In genomic region chr9:73347720-73348119, GRCh38 we compare ENCODE assay signal across 27 cellular contexts.
"Had no signal": no experiment of that assay in that cellular context is flagged by ENCODE, and none has a peak within 500 bp of the region (broad histone marks: within the 10 kb centered on the region; RNA-seq: fewer than 3 reads in every experiment).

No MANE protein-coding gene starts in this region.

- H3K27ac ChIP-seq: breast epithelium, coronary artery, esophagus muscularis mucosa, foreskin keratinocyte, gastrocnemius medialis, heart left ventricle, WERI-Rb-1 had no signal

- H3K4me1 ChIP-seq: breast epithelium, esophagus muscularis mucosa, foreskin keratinocyte, gastrocnemius medialis, heart left ventricle had no signal

- H3K4me3 ChIP-seq: breast epithelium, coronary artery, dorsolateral prefrontal cortex, esophagus muscularis mucosa, gastrocnemius medialis, heart left ventricle had no signal

- H3K36me3 ChIP-seq: breast epithelium, esophagus muscularis mucosa, gastrocnemius medialis, heart left ventricle, WERI-Rb-1 had no signal

- H3K27me3 ChIP-seq: breast epithelium, esophagus muscularis mucosa, foreskin keratinocyte, gastrocnemius medialis, heart left ventricle had no signal

- DNase-seq: activated B cell treated with CpG ODN at 0.5 μM for 24 hours; activated CD4-positive, alpha-beta memory T cell treated with anti-CD3 and anti-CD28 coated beads for 36 hours; activated CD4-positive, alpha-beta T cell treated with anti-CD3 and anti-CD28 coated beads for 36 hours; activated CD4-positive, alpha-beta T cell treated with anti-CD3 and anti-CD28 coated beads, Interleukin-2, amount 10 ng/mL, durations not matched to agents 24 days and 14 days; activated CD8-positive, alpha-beta memory T cell treated with anti-CD3 and anti-CD28 coated beads, Interleukin-2, amount 10 ng/mL, durations not matched to agents 7 days and 5 days; activated CD8-positive, alpha-beta memory T cell treated with anti-CD3 and anti-CD28 coated beads, Interleukin-2, amount 50 U/mL, for 4 hours; activated CD8-positive, alpha-beta T cell treated with anti-CD3 and anti-CD28 coated beads, Interleukin-2, amount 10 ng/mL, durations not matched to agents 7 days and 5 days; activated effector memory CD4-positive, alpha-beta T cell treated with anti-CD3 and anti-CD28 coated beads, Interleukin-2, amount 50 U/mL, for 16 hours; activated naive CD4-positive, alpha-beta T cell treated with anti-CD3 and anti-CD28 coated beads, Interleukin-2, amount 10 ng/mL, durations not matched to agents 7 days and 5 days; activated T-cell treated with anti-CD3 and anti-CD28 coated beads, Interleukin-2, amount 50 U/mL, for 1 hour; activated T-cell treated with anti-CD3 and anti-CD28 coated beads, Interleukin-2, amount 50 U/mL, for 48 hours; amniotic stem cell; anterior cingulate cortex; dorsolateral prefrontal cortex; effector memory CD4-positive, alpha-beta T cell; endodermal cell; foreskin keratinocyte; gastrocnemius medialis; glutamatergic neuron; heart left ventricle; T-helper 1 cell; T-helper 17 cell; T1000; WERI-Rb-1 had no signal
